1 cellular context compared by ENCODE assay signal in genomic region chr19:47697863-47698609, GRCh38.
TF ChIP-seq lines count a peak whose summit lies in the region.

No MANE protein-coding gene starts in this region.

TF ChIP-seq in HepG2, 621 proteins besides CTCF, POLR2A, EP300 and RAD21 (continued from another document and continues in another):
- TF ChIP-seq REPIN1 (CRISPR knock-in tag; IDR thresholded peaks at IDR 0.05; ENCODE audit: borderline replicate concordance, low read depth) (no peak), ZNF121 (CRISPR knock-in tag; IDR thresholded peaks at IDR 0.05) (peak; percentile 85), MAZ (IDR thresholded peaks at IDR 0.05; ENCODE audit: borderline replicate concordance, low read depth, low read length) (no peak), MAZ (CRISPR knock-in tag; IDR thresholded peaks at IDR 0.05; ENCODE audit: low read depth) (peak; percentile 26; the same call in 1 of the 2 replicates), JUNB (CRISPR knock-in tag; IDR thresholded peaks at IDR 0.05; ENCODE audit: borderline replicate concordance) (no peak), MEIS1 (CRISPR knock-in tag; IDR thresholded peaks at IDR 0.05; ENCODE audit: borderline replicate concordance) (no peak), NFIC (IDR thresholded peaks at IDR 0.05; ENCODE audit: low read length) (no peak), PBX2 (CRISPR knock-in tag; IDR thresholded peaks at IDR 0.05) (no peak), PCBP2 (optimal IDR thresholded peaks at IDR 0.05; ENCODE audit: low read depth, low read length, poor library complexity, severe bottlenecking) (no peak), NRL (CRISPR knock-in tag; IDR thresholded peaks at IDR 0.05; ENCODE audit: borderline replicate concordance) (peak; percentile 59; the same call in 1 of the 2 replicates), ZFP36 (IDR thresholded peaks at IDR 0.05; ENCODE audit: borderline replicate concordance, low read depth, low read length, partially characterized antibody) (peak; percentile 12), IKZF5 (CRISPR knock-in tag; IDR thresholded peaks at IDR 0.05) (no peak), ETS1 (CRISPR knock-in tag; IDR thresholded peaks at IDR 0.05) (no peak), PAWR (CRISPR knock-in tag; IDR thresholded peaks at IDR 0.05; ENCODE audit: borderline replicate concordance) (no peak), ZNF317 (CRISPR knock-in tag; IDR thresholded peaks at IDR 0.05) (no peak), HOXA5 (CRISPR knock-in tag; IDR thresholded peaks at IDR 0.05) (no peak), ZNF740 (CRISPR knock-in tag; IDR thresholded peaks at IDR 0.05) (no peak), ZNF274 (CRISPR knock-in tag; IDR thresholded peaks at IDR 0.05) (no peak; the same call in 1 of the 2 replicates), EHMT2 (IDR thresholded peaks at IDR 0.05; ENCODE audit: borderline replicate concordance, low read depth, low read length) (no peak), ZNF430 (CRISPR knock-in tag; IDR thresholded peaks at IDR 0.05) (no peak), TGIF2 (CRISPR knock-in tag; IDR thresholded peaks at IDR 0.05) (0 out of 2 replicates have a peak, but pooled peaks have one; percentile 47), ZBTB38 (CRISPR knock-in tag; IDR thresholded peaks at IDR 0.05) (peak; percentile 73; the same call in 1 of the 2 replicates), NPAS2 (CRISPR knock-in tag; IDR thresholded peaks at IDR 0.05; ENCODE audit: borderline replicate concordance) (no peak), RBAK (CRISPR knock-in tag; IDR thresholded peaks at IDR 0.05) (no peak), DBP (CRISPR knock-in tag; IDR thresholded peaks at IDR 0.05; ENCODE audit: not compliant biosample characterization) (no peak), ZNF337 (CRISPR knock-in tag; IDR thresholded peaks at IDR 0.05; ENCODE audit: borderline replicate concordance, low read depth) (no peak), MBD4 (IDR thresholded peaks at IDR 0.05; ENCODE audit: borderline replicate concordance, low read length) (no peak), ZNF101 (CRISPR knock-in tag; IDR thresholded peaks at IDR 0.05; ENCODE audit: borderline replicate concordance, low read depth) (no peak), REL (CRISPR knock-in tag; conservative IDR thresholded peaks at IDR 0.05) (no peak), TOPORS (CRISPR knock-in tag; IDR thresholded peaks at IDR 0.05) (no peak), AKNA (CRISPR knock-in tag; IDR thresholded peaks at IDR 0.05; ENCODE audit: borderline replicate concordance) (no peak), ZBTB39 (CRISPR knock-in tag; IDR thresholded peaks at IDR 0.05) (no peak), ZNF296 (CRISPR knock-in tag; conservative IDR thresholded peaks at IDR 0.05) (no peak), FOXP1 (IDR thresholded peaks at IDR 0.05) (no peak), FOXP1 (CRISPR knock-in tag; IDR thresholded peaks at IDR 0.05) (no peak), POLR2AphosphoS2 (IDR thresholded peaks at IDR 0.05; ENCODE audit: low read depth, low read length) (no peak), FOXC1 (CRISPR knock-in tag; IDR thresholded peaks at IDR 0.05; ENCODE audit: borderline replicate concordance) (peak; percentile 50; the same call in 1 of the 2 replicates), TEAD2 (CRISPR knock-in tag; IDR thresholded peaks at IDR 0.05) (no peak), ZSCAN25 (CRISPR knock-in tag; IDR thresholded peaks at IDR 0.05) (no peak), KMT2B (CRISPR knock-in tag; IDR thresholded peaks at IDR 0.05) (no peak), ZMAT3 (CRISPR knock-in tag; conservative IDR thresholded peaks at IDR 0.05) (no peak), ZNF501 (CRISPR knock-in tag; IDR thresholded peaks at IDR 0.05) (no peak), REXO4 (CRISPR knock-in tag; IDR thresholded peaks at IDR 0.05; ENCODE audit: borderline replicate concordance) (no peak), RFXAP (CRISPR knock-in tag; IDR thresholded peaks at IDR 0.05; ENCODE audit: borderline replicate concordance) (no peak), IKZF4 (CRISPR knock-in tag; IDR thresholded peaks at IDR 0.05; ENCODE audit: borderline replicate concordance, low read depth, not compliant biosample characterization) (no peak), SIX4 (CRISPR knock-in tag; IDR thresholded peaks at IDR 0.05) (0 out of 2 replicates have a peak, but pooled peaks have one; percentile 18), ARID3A (IDR thresholded peaks at IDR 0.05; ENCODE audit: low read depth, low read length) (no peak), ASH2L (IDR thresholded peaks at IDR 0.05; ENCODE audit: insufficient read length, low read depth, low read length) (no peak), NR3C1 (CRISPR knock-in tag; IDR thresholded peaks at IDR 0.05) (no peak), ZNF276 (CRISPR knock-in tag; IDR thresholded peaks at IDR 0.05; ENCODE audit: low read depth) (no peak)
